ENCODE assay signal across 8 cellular contexts in genomic region chr16:50210266-50211038, GRCh38. TPM values are rescaled to one million over a fixed set of nuclear protein-coding genes. Genes with fewer than 3 reads are reported as not detected.
DNase-seq lines count a peak whose midpoint lies in the region; ATAC-seq, FAIRE-seq and TF ChIP-seq lines count a peak whose summit lies in the region.

No MANE protein-coding gene starts in this region.

- H3K27me3 ChIP-seq in HUES6 (ENCODE audit: control insufficient read depth, insufficient read depth, low read length) (no peaks in the 10 kb centered on the region), thoracic aorta (replicated peaks; ENCODE audit: insufficient read depth) (no peaks in the 10 kb centered on the region)

- H3K27ac ChIP-seq in HUES6 (ENCODE audit: low read depth, low read length) (no peak overlapping the region), thoracic aorta (peak overlapping the region in 1 of 2 donors; percentile 8)

- FAIRE-seq in frontal cortex (lab: Jason Lieb, UNC): no peak

- H3K4me1 ChIP-seq in HUES6 (ENCODE audit: control insufficient read depth, insufficient read depth, low read length) (peaks cover 7% of the 10 kb centered on the region), thoracic aorta (ENCODE audit: control insufficient read depth in 1 of 2, low read depth in 2 of 2) (peaks cover 32 to 60% of the 10 kb centered on the region in 2 donors)

- no peak for TF ChIP-seq CTCF in omental fat pad (IDR thresholded peaks at IDR 0.05)
- peak; percentile 54 for TF ChIP-seq CTCF in thoracic aorta (IDR thresholded peaks at IDR 0.05)

- peak overlapping the region; percentile 8 for H3K9ac ChIP-seq in HUES6 (ENCODE audit: low read length)

- no peaks in the 10 kb centered on the region for H3K9me3 ChIP-seq in HUES6 (ENCODE audit: control insufficient read depth, insufficient read depth, low read depth, low read length)
- H3K9me3 ChIP-seq in thoracic aorta: no peaks in the 10 kb centered on the region

- no peak overlapping the region for H3K4me3 ChIP-seq in HUES6 (ENCODE audit: low read depth, low read length)
- H3K4me3 ChIP-seq in thoracic aorta: no peak overlapping the region

- H3K36me3 ChIP-seq in HUES6 (ENCODE audit: control insufficient read depth, insufficient read depth, low read length): peaks cover 24% of the 10 kb centered on the region
- H3K36me3 ChIP-seq in thoracic aorta: peaks cover 8% of the 10 kb centered on the region

- peak; percentile 89 for ATAC-seq in GM21447 (IDR thresholded peaks at IDR 0.05; ENCODE audit: unreplicated experiment)
- ATAC-seq in omental fat pad (ENCODE audit: low FRiP score): peak; percentile 79
- peak; percentile 52 for ATAC-seq in thoracic aorta (ENCODE audit: insufficient number of reproducible peaks, low FRiP score, low read depth)

- DNase-seq in DMS53 treated with DMSO at 0.1 percent for 48 hours (lab: John Stamatoyannopoulos, UW; ENCODE audit: unreplicated experiment) (peak; percentile 35), RKO (ENCODE audit: low spot score) (peak; percentile 78), frontal cortex (ENCODE audit: low spot score in 2 of 2) (peak; percentile 15 to 40), omental fat pad (ENCODE audit: low spot score) (no peak), thoracic aorta (ENCODE audit: low spot score) (no peak)
- peak; percentile 31 for DNase-seq in activated gamma-delta T cell treated with anti-CD3 and anti-CD28 coated beads, Interleukin-2, amount 50 U/mL, for 16 hours (ENCODE audit: low read depth)

RNA-seq across cellular contexts. Expression of gene ADCY7, which starts 55.9 kb away (rescaled TPM):
- total RNA-seq in frontal cortex (9.8 TPM), omental fat pad (10 to 100 TPM; 14.0 to 38.9 (median 21.4) TPM), thoracic aorta (10 to 100 TPM; 35.9 to 39.8 TPM)

RNA-seq across cellular contexts. Expression of gene TENT4B, which starts 57.3 kb away (rescaled TPM):
- total RNA-seq in frontal cortex (27.7 TPM), omental fat pad (10 to 100 TPM; 10.7 to 15.6 (median 13.2) TPM), thoracic aorta (10 to 100 TPM; 15.0 to 15.9 TPM)

Comparison
In these comparisons a context has a peak if more than half of its experiments do, and no peak if none do; other contexts are left out.
1. DNase-seq: peak in DMS53 treated with DMSO at 0.1 percent for 48 hours (single experiment), RKO (single experiment), activated gamma-delta T cell treated with anti-CD3 and anti-CD28 coated beads, Interleukin-2, amount 50 U/mL, for 16 hours (single experiment) and frontal cortex (2 of 2); none in omental fat pad (single experiment) and thoracic aorta (single experiment).
2. Peak in every context shown above with its lines, with median percentiles within 50 percentile points of each other: ATAC-seq.